Comparison of ENCODE assay signal across 8 cellular contexts in the genomic region with DNA sequence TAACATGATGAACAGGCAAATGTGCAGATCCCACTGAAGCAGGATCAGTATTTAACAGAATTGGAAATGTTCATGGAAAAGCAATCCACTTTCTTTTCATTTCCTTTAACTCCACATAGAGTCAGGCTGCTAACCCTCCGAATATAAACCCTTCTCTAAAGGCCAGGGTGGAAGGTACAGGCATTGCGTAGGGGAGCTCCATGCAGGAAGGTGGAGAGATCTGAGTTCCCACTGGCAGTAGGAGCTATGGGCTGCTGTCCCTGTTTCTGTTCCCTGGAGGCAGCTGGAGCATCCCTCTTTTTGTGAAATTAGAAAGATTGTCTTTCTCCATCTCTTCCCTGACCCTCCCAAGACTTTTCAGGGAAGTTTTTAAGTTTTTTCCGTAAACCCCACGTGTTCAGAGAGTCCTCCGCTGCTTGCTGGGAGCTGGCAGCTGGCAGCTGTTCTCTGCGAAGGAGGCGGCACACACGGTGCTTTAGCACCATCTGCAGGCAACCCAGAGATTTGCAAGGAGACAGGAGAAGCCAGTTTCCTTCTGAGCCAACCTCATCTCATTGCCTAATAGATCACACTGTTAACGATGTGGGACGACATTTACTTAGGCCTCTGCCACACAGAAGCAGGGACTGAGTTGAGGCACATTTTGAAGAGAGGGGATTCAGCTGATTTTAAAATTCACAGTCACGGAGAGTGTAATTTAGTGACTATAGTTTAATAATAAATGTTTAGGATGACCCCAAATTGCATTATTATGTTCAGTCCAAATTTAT. TPM values are rescaled to one million over a fixed set of nuclear protein-coding genes. Genes with fewer than 3 reads are reported as not detected.
DNase-seq lines count a peak whose midpoint lies in the region; ATAC-seq and TF ChIP-seq lines count a peak whose summit lies in the region.

No MANE protein-coding gene starts in this region.

- DNase-seq in GM19238 (ENCODE audit: insufficient read length, low spot score) (peak; percentile 50), NCI-H460 (ENCODE audit: extremely low read depth, low read depth) (peak; percentile 62), colonic mucosa (peak; percentile 83), left lobe of liver (ENCODE audit: low spot score) (peak; percentile 83)
- peak; percentile 47 to 50 for DNase-seq in activated CD4-positive, alpha-beta T cell treated with anti-CD3 and anti-CD28 coated beads for 24 hours (ENCODE audit: low read depth in 2 of 2)
- peak; percentile 44 for DNase-seq in stimulated activated CD4-positive, alpha-beta T cell treated with anti-CD3 and anti-CD28 coated beads, Interleukin-2, amount 100 ng/mL, for 4 hours (ENCODE audit: low read depth)

- H3K27ac ChIP-seq in BLaER1 (no peak overlapping the region), colonic mucosa (no peak overlapping the region)

- H3K9ac ChIP-seq in BLaER1 (no peak overlapping the region; the same call in 1 of the 2 replicates), colonic mucosa (ENCODE audit: low read depth in 2 of 2, low read length in 2 of 2) (peak overlapping the region; percentile 28 to 36)

- H3K36me3 ChIP-seq in BLaER1 (no peaks in the 10 kb centered on the region), colonic mucosa (no peaks in the 10 kb centered on the region)

- no peak overlapping the region for H3K4me3 ChIP-seq in BLaER1
- no peak overlapping the region for H3K4me3 ChIP-seq in colonic mucosa

- peak; percentile 91 for TF ChIP-seq CTCF in colonic mucosa (IDR thresholded peaks at IDR 0.05)

- H3K9me3 ChIP-seq in BLaER1 (no peaks in the 10 kb centered on the region), colonic mucosa (no peaks in the 10 kb centered on the region)

- no peaks in the 10 kb centered on the region for H4K20me1 ChIP-seq in BLaER1

- H3K4me1 ChIP-seq in BLaER1 (no peaks in the 10 kb centered on the region), colonic mucosa (no peaks in the 10 kb centered on the region)

- H3K4me2 ChIP-seq in BLaER1: peak overlapping the region; percentile 69

- H3K27me3 ChIP-seq in BLaER1 (no peaks in the 10 kb centered on the region), colonic mucosa (no peaks in the 10 kb centered on the region)

- ATAC-seq in HG03378 (IDR thresholded peaks at IDR 0.05; ENCODE audit: unreplicated experiment) (peak; percentile 78), left lobe of liver (peak; percentile 99)

- intact Hi-C loops in colonic mucosa (cut with DNase I): loop anchor here (5.0 kb wide), 1 partner anchor 1017 kb away; no protein-coding TSS in a partner anchor

RNA-seq across cellular contexts. Expression of a gene that starts 55.4 kb away (rescaled TPM):
- total RNA-seq in NCI-H460 (2014; rRNA removed; shearing (Covaris generic)): 0.02 TPM in 1 of 2 replicates, not detected in the other
- not detected in 2 replicates for polyA plus RNA-seq in NCI-H460 (2014; cell fraction: nucleus; rRNA removed)
- total RNA-seq in colonic mucosa: 10 to 100 TPM; 42.4 to 47.8 TPM
- total RNA-seq in left lobe of liver: 29.5 TPM

Comparison
In these comparisons a context has a peak if more than half of its experiments do, and no peak if none do; other contexts are left out.
1. RNA of a gene that starts 55.4 kb away (total RNA-seq): 42.4 to 47.8 TPM in colonic mucosa and 29.5 TPM in left lobe of liver (single experiment); 0.02 TPM in NCI-H460; every median in the first group is over 10 times any median in the second.
2. Peak in every context shown above with its lines, with median percentiles within 50 percentile points of each other: DNase-seq.